In genomic region chr5:95866431-95867063, GRCh38 we compare ENCODE assay signal across 17 cellular contexts. TPM values are rescaled to one million over a fixed set of nuclear protein-coding genes. Genes with fewer than 3 reads are reported as not detected.
DNase-seq lines count a peak whose midpoint lies in the region; ATAC-seq, FAIRE-seq and TF ChIP-seq lines count a peak whose summit lies in the region.
"Had no signal": no experiment of that assay in that cellular context is flagged by ENCODE, and none has a peak within 500 bp of the region (broad histone marks: within the 10 kb centered on the region; RNA-seq: fewer than 3 reads in every experiment).

No MANE protein-coding gene starts in this region.

- H3K18ac ChIP-seq in mesenchymal stem cell (ENCODE audit: low read depth in 1 of 2, low read length in 2 of 2): no peak overlapping the region

- peaks cover 68% of the 10 kb centered on the region for H3F3A ChIP-seq in GM23248 (ENCODE audit: insufficient read depth)

- no peak overlapping the region for H3K4me3 Mint-ChIP-seq in T-cell
- H3K4me3 Mint-ChIP-seq: CD4-positive, CD25-positive, alpha-beta regulatory T cell had no signal

- H4K20me1 ChIP-seq in BLaER1 treated with 17β-estradiol and CSF1 and Interleukin-3, amounts not matched to agents 10 nM and 100 nM: no peaks in the 10 kb centered on the region
- H4K20me1 ChIP-seq in GM23248 (ENCODE audit: insufficient read depth) (no peaks in the 10 kb centered on the region), K562 (replicated peaks; ENCODE audit: control insufficient read depth, insufficient read depth, low read length) (no peaks in the 10 kb centered on the region)

- H2BK15ac ChIP-seq in mesenchymal stem cell (ENCODE audit: low read depth, poor library complexity, severe bottlenecking): no peak overlapping the region

- no peaks in the 10 kb centered on the region for H3K36me3 Mint-ChIP-seq in T-cell
- H3K36me3 Mint-ChIP-seq: CD4-positive, CD25-positive, alpha-beta regulatory T cell had no signal

- intact Hi-C loops in K562 (cut with micrococcal nuclease): no loop called here

- H2BK5ac ChIP-seq in mesenchymal stem cell (ENCODE audit: low read depth, low read length, poor library complexity, severe bottlenecking): no peak overlapping the region

- H3K9me3 Mint-ChIP-seq in T-cell: no peaks in the 10 kb centered on the region

- H3K27me3 Mint-ChIP-seq in T-cell: peaks cover 2 to 10% of the 10 kb centered on the region in 2 donors

- ATAC-seq in K562: no peak
- ATAC-seq in HG03025 (IDR thresholded peaks at IDR 0.05; ENCODE audit: low FRiP score, unreplicated experiment): no peak
- ATAC-seq in T-cell (replicated peaks in 1 of 4): no peak
- ATAC-seq in HG03159 (IDR thresholded peaks at IDR 0.05; ENCODE audit: unreplicated experiment): no peak
- ATAC-seq: left colon had no signal

- no peak overlapping the region for H3K23ac ChIP-seq in mesenchymal stem cell (ENCODE audit: low read length in 2 of 2)

- H2AK5ac ChIP-seq in mesenchymal stem cell (ENCODE audit: low read length, severe bottlenecking): no peak overlapping the region

- H3K4me1 Mint-ChIP-seq in T-cell: peaks cover 42 to 54% (median 47%) of the 10 kb centered on the region in 3 donors

- peaks cover 77 to 100% (median 92%) of the 10 kb centered on the region in 10 experiments for H3K4me1 ChIP-seq in BLaER1 treated with 17β-estradiol and CSF1 and Interleukin-3, amounts not matched to agents 10 nM and 100 nM
- H3K4me1 ChIP-seq in GM23248 (ENCODE audit: insufficient read depth) (peaks cover 62% of the 10 kb centered on the region), K562 (replicated peaks in 1 of 2; ENCODE audit: control insufficient read depth in 2 of 2, insufficient read depth in 2 of 2, low read length in 2 of 2) (peaks cover 3 to 10% of the 10 kb centered on the region in 2 experiments; a peak in 4 of 5 replicates), mesenchymal stem cell (ENCODE audit: control insufficient read depth, insufficient read depth, low read depth, low read length) (peaks cover 1% of the 10 kb centered on the region), SJCRH30 (peaks cover 14% of the 10 kb centered on the region)

- no peak overlapping the region for H4K91ac ChIP-seq in mesenchymal stem cell (ENCODE audit: low read length)

- H3K4me2 ChIP-seq in BLaER1 treated with 17β-estradiol and CSF1 and Interleukin-3, amounts not matched to agents 10 nM and 100 nM: peak overlapping the region in 10 of 11 experiments; percentile 2 to 97 (median 82); a peak in 18 of 22 replicates
- H3K4me2 ChIP-seq in GM23248 (ENCODE audit: unreplicated experiment) (peak overlapping the region; percentile 3), K562 (ENCODE audit: insufficient read depth, low read length) (no peak overlapping the region), mesenchymal stem cell (ENCODE audit: low read length, poor library complexity, severe bottlenecking) (no peak overlapping the region)

- WGBS in GM23248 (ENCODE audit: low coverage in 1 of 2, low lambda C conversion rate in 2 of 2, missing lambda C conversion rate in 2 of 2), 2 experiments: 32 to 46% methylated on average over 1 of the region's 1 CpG
- 7% methylated on average over 1 of the region's 1 CpG for WGBS in K562 (ENCODE audit: insufficient coverage, low coverage, missing lambda C conversion rate)
- WGBS in mesenchymal stem cell: no CpG with 5 or more reads among the region's 1 CpG

- H3K79me1 ChIP-seq in mesenchymal stem cell (replicated peaks; ENCODE audit: low read length, poor library complexity, severe bottlenecking): no peaks in the 10 kb centered on the region

- peak; percentile 72 for DNase-seq in GM23248
- no peak for DNase-seq in K562 (ENCODE audit: extremely low read depth in 1 of 4, low spot score in 3 of 4)
- DNase-seq in mesenchymal stem cell: peak; percentile 58
- no peak for DNase-seq in SJCRH30
- no peak for DNase-seq in T-cell
- DNase-seq: CD4-positive, CD25-positive, alpha-beta regulatory T cell; hypothalamus; left colon; NCI-H1930; NCI-H524; stomach had no signal

- no peak overlapping the region for H3K4me3 ChIP-seq in BLaER1 treated with 17β-estradiol and CSF1 and Interleukin-3, amounts not matched to agents 10 nM and 100 nM
- H3K4me3 ChIP-seq in GM23248 (no peak overlapping the region), K562 (no peak overlapping the region), mesenchymal stem cell (ENCODE audit: insufficient read depth in 1 of 2, low read depth in 1 of 2, low read length in 2 of 2) (no peak overlapping the region), SJCRH30 (no peak overlapping the region)
- H3K4me3 ChIP-seq: esophagus muscularis mucosa, stomach had no signal

- peaks cover 0 to 3% (median 0%) of the 10 kb centered on the region in 11 experiments; a peak in 1 of 22 replicates for H3K36me3 ChIP-seq in BLaER1 treated with 17β-estradiol and CSF1 and Interleukin-3, amounts not matched to agents 10 nM and 100 nM
- H3K36me3 ChIP-seq in GM23248 (ENCODE audit: low read depth) (no peaks in the 10 kb centered on the region), K562 (ENCODE audit: control insufficient read depth, insufficient read depth, low read length) (no peaks in the 10 kb centered on the region), mesenchymal stem cell (ENCODE audit: control insufficient read depth in 1 of 2, insufficient read depth in 2 of 2, low read depth in 1 of 2, low read length in 2 of 2) (no peaks in the 10 kb centered on the region), SJCRH30 (no peaks in the 10 kb centered on the region)
- H3K36me3 ChIP-seq: esophagus muscularis mucosa, stomach had no signal

- TF ChIP-seq POLR2A in K562 (conservative IDR thresholded peaks at IDR 0.05): no peak

- no peak for TF ChIP-seq EP300 in K562 (IDR thresholded peaks at IDR 0.05; ENCODE audit: low read length)

- peaks cover 0 to 21% (median 3%) of the 10 kb centered on the region in 11 experiments; a peak in 12 of 22 replicates for H3K9me3 ChIP-seq in BLaER1 treated with 17β-estradiol and CSF1 and Interleukin-3, amounts not matched to agents 10 nM and 100 nM (replicated peaks in 1 of 11)
- H3K9me3 ChIP-seq in GM23248 (ENCODE audit: low read depth) (no peaks in the 10 kb centered on the region), K562 (replicated peaks; ENCODE audit: control insufficient read depth, insufficient read depth, low read depth, low read length) (no peaks in the 10 kb centered on the region), mesenchymal stem cell (ENCODE audit: control insufficient read depth, low read length) (no peaks in the 10 kb centered on the region), SJCRH30 (replicated peaks) (no peaks in the 10 kb centered on the region)
- H3K9me3 ChIP-seq: esophagus muscularis mucosa, stomach had no signal

- H3K27me3 ChIP-seq in BLaER1 treated with 17β-estradiol and CSF1 and Interleukin-3, amounts not matched to agents 10 nM and 100 nM: no peaks in the 10 kb centered on the region
- H3K27me3 ChIP-seq in GM23248 (replicated peaks; ENCODE audit: insufficient read depth): no peaks in the 10 kb centered on the region
- 0 out of 5 replicates have a peak, but pooled peaks cover 0 to 4% of the 10 kb centered on the region in 2 experiments for H3K27me3 ChIP-seq in K562 (ENCODE audit: control insufficient read depth in 2 of 2, insufficient read depth in 2 of 2, low read length in 2 of 2)
- H3K27me3 ChIP-seq in mesenchymal stem cell (ENCODE audit: control insufficient read depth in 1 of 2, insufficient read depth in 1 of 2, low read length in 2 of 2): no peaks in the 10 kb centered on the region
- no peaks in the 10 kb centered on the region for H3K27me3 ChIP-seq in SJCRH30
- H3K27me3 ChIP-seq: esophagus muscularis mucosa, stomach had no signal

- H2AFZ ChIP-seq in GM23248 (no peak overlapping the region), K562 (ENCODE audit: low read depth, low read length) (no peak overlapping the region), mesenchymal stem cell (ENCODE audit: low read depth, low read length) (no peak overlapping the region)
- H2AFZ ChIP-seq: parathyroid adenoma had no signal

- TF ChIP-seq RAD21 in K562 (CRISPR knock-in tag; conservative IDR thresholded peaks at IDR 0.05 in 1 of 2, IDR thresholded peaks at IDR 0.05 in 1 of 2): no peak

- in situ Hi-C loops in GM23248 (cut with MboI): no loop called here
- in situ Hi-C loops in K562 (cut with MboI): no loop called here

- H3K79me2 ChIP-seq in GM23248 (ENCODE audit: insufficient read depth) (no peaks in the 10 kb centered on the region), K562 (ENCODE audit: control insufficient read depth, insufficient read depth, low read length) (no peaks in the 10 kb centered on the region)
- H3K79me2 ChIP-seq: parathyroid adenoma had no signal

- H3K9me2 ChIP-seq in GM23248 (ENCODE audit: insufficient read depth): no peaks in the 10 kb centered on the region

- CTCF ChIA-PET in K562 (lab: Yijun Ruan, JAX; ENCODE audit: low intra/inter-chr PET ratio) (no interaction called here), T-cell (lab: Charles Lee) (interaction anchor here in 1 of 2 donors (0.7 kb wide), 1 partner anchor 8 kb away, joined by 6 read pairs; no protein-coding TSS in a partner anchor)

- no TSS peak for BruUV-seq in K562 (replicated peaks; lab: Mats Ljungman, UMichigan)

- H3K9me1 ChIP-seq in K562 (ENCODE audit: control insufficient read depth, insufficient read depth, low read length): no peaks in the 10 kb centered on the region

- peak overlapping the region in 4 of 11 experiments; percentile 3 to 25 (median 20); a peak in 4 of 22 replicates for H3K9ac ChIP-seq in BLaER1 treated with 17β-estradiol and CSF1 and Interleukin-3, amounts not matched to agents 10 nM and 100 nM
- H3K9ac ChIP-seq in GM23248: no peak overlapping the region; the same call in 1 of the 2 replicates
- no peak overlapping the region for H3K9ac ChIP-seq in K562 (ENCODE audit: insufficient read depth in 1 of 2, low read depth in 2 of 2, low read length in 2 of 2)
- H3K9ac ChIP-seq in mesenchymal stem cell (ENCODE audit: low read length): peak overlapping the region; percentile 64
- H3K9ac ChIP-seq: parathyroid adenoma had no signal

- no peak overlapping the region for H2BK120ac ChIP-seq in mesenchymal stem cell (ENCODE audit: low read depth, low read length)

- no peak overlapping the region for H3K4ac ChIP-seq in mesenchymal stem cell (ENCODE audit: low read depth in 1 of 2, low read length in 2 of 2)

- FAIRE-seq in K562 (lab: Jason Lieb, UNC): no peak
- FAIRE-seq: colon had no signal

- no peak overlapping the region for H2BK12ac ChIP-seq in mesenchymal stem cell (ENCODE audit: low read length in 2 of 2)

- H4K8ac ChIP-seq in mesenchymal stem cell (ENCODE audit: low read length): no peak overlapping the region

- H3K14ac ChIP-seq in mesenchymal stem cell (ENCODE audit: low read length in 2 of 2): no peak overlapping the region

- TF ChIP-seq CTCF in K562 (IDR thresholded peaks at IDR 0.05 in 2 of 3, conservative IDR thresholded peaks at IDR 0.05 in 1 of 3; ENCODE audit: insufficient read depth in 2 of 3, low read depth in 1 of 3, low read length in 3 of 3): no peak

- H3K27ac ChIP-seq in BLaER1 treated with 17β-estradiol and CSF1 and Interleukin-3, amounts not matched to agents 10 nM and 100 nM: peak overlapping the region; percentile 37 to 98 (median 95); a peak in 21 of 22 replicates
- H3K27ac ChIP-seq in GM23248 (peak overlapping the region; percentile 68), K562 (ENCODE audit: extremely low read depth, low read depth, low read length) (no peak overlapping the region), mesenchymal stem cell (ENCODE audit: low read length, poor library complexity, severe bottlenecking) (no peak overlapping the region), SJCRH30 (no peak overlapping the region)
- H3K27ac ChIP-seq: esophagus muscularis mucosa, parathyroid adenoma had no signal

- POLR2A ChIA-PET in K562 (lab: Yijun Ruan, JAX) (no interaction called here), T-cell (lab: Charles Lee) (no interaction called here)

- H3K27ac Mint-ChIP-seq in T-cell: no peak overlapping the region

RNA-seq across cellular contexts. Expression of gene GLRX, which starts 44.0 kb away (rescaled TPM):
- total RNA-seq in GM23248 (2014; rRNA removed; shearing (Covaris generic)): 144 and 174 TPM in 2 replicates
- polyA plus RNA-seq in GM23248 (2016; fragmentation: Nextera tagmentation; extraction: Ambion mirVana) (316 and 320 TPM in 2 replicates), K562 (2011; rRNA removed) (6.2 and 7.3 TPM in 2 replicates), K562 (2014; fragmentation: Illumina TruSeq; extraction: Trizol) (4.6 and 6.4 TPM in 2 replicates), K562 (2014; fragmentation: Nextera tagmentation; extraction: Ambion mirVana) (10 to 100 TPM; 10.5 to 11.2 TPM), K562 (2014; rRNA removed) (4.9 and 11.1 TPM in 2 replicates)
- total RNA-seq in K562 (2011; cell fraction: chromatin; rRNA removed; ENCODE audit: low replicate concordance): 4.8 and 5.3 TPM in 2 replicates
- 5.4 and 6.7 TPM in 2 replicates for total RNA-seq in K562 (2011; cell fraction: nucleolus; rRNA removed)
- 4.9 and 5.2 TPM in 2 replicates for total RNA-seq in K562 (2011; cell fraction: nucleoplasm; rRNA removed)
- total RNA-seq in K562 (2014; rRNA removed) (3.3 and 3.6 TPM in 2 replicates), K562 (2014; rRNA removed; fragmentation: Illumina TruSeq; extraction: Trizol) (2.0 and 2.3 TPM in 2 replicates), K562 (2015; rRNA removed; fragmentation: Illumina TruSeq; extraction: Trizol) (3.1 and 3.6 TPM in 2 replicates), K562 (2021) (2.9 and 4.4 TPM in 2 replicates), T-cell (10 to 100 TPM; 27.6 to 73.3 (median 56.8) TPM)
- polyA plus RNA-seq in K562 (2011; cell fraction: cytosol; rRNA removed): 2.5 and 4.4 TPM in 2 replicates
- polyA plus RNA-seq in K562 (2011; cell fraction: nucleus; rRNA removed): 2.8 and 5.8 TPM in 2 replicates
- polyA plus RNA-seq in K562 (2012): 13.4 and 13.6 TPM in 2 replicates
- polyA minus RNA-seq in K562 (2011; rRNA and poly(A)+ RNA removed): 3.1 and 6.2 TPM in 2 replicates
- polyA minus RNA-seq in K562 (2011; cell fraction: cytosol; rRNA and poly(A)+ RNA removed): 0.82 and 2.5 TPM in 2 replicates
- polyA minus RNA-seq in K562 (2011; cell fraction: nucleus; rRNA and poly(A)+ RNA removed): 1.9 and 2.6 TPM in 2 replicates
- 137 TPM for polyA plus RNA-seq in mesenchymal stem cell (2013, experiment 1 of 2)
- 143 TPM for polyA plus RNA-seq in mesenchymal stem cell (2013, experiment 2 of 2)
- 17.7 and 21.4 TPM in 2 replicates for total RNA-seq in SJCRH30 (2014; rRNA removed; shearing (Covaris generic))

Comparison
In these comparisons a context has a peak if more than half of its experiments do, and no peak if none do; other contexts are left out.
1. H3K27ac ChIP-seq: peak in BLaER1 treated with 17β-estradiol and CSF1 and Interleukin-3, amounts not matched to agents 10 nM and 100 nM (11 of 11) and GM23248 (single experiment); none in K562 (single experiment), mesenchymal stem cell (single experiment) and SJCRH30 (single experiment).
2. H3K4me2 ChIP-seq: peak in BLaER1 treated with 17β-estradiol and CSF1 and Interleukin-3, amounts not matched to agents 10 nM and 100 nM (10 of 11) and GM23248 (single experiment); none in K562 (single experiment) and mesenchymal stem cell (single experiment).
3. DNase-seq: peak in GM23248 (single experiment) and mesenchymal stem cell (single experiment); none in K562 (0 of 4), SJCRH30 (0 of 2) and T-cell (0 of 34).